1 cellular context compared by ENCODE assay signal in genomic region chr10:4981722-4982471, GRCh38.
TF ChIP-seq lines count a peak whose summit lies in the region.

No MANE protein-coding gene starts in this region.

TF ChIP-seq in HepG2, 621 proteins besides CTCF, POLR2A, EP300 and RAD21 (continued from another document and continues in another):
- TF ChIP-seq POGK (CRISPR knock-in tag; conservative IDR thresholded peaks at IDR 0.05) = peak; percentile 39
- no peak for TF ChIP-seq ZNF580 (CRISPR knock-in tag; IDR thresholded peaks at IDR 0.05; ENCODE audit: borderline replicate concordance, low read depth)
- no peak for TF ChIP-seq GMEB1 (CRISPR knock-in tag; IDR thresholded peaks at IDR 0.05; ENCODE audit: borderline replicate concordance)
- no peak for TF ChIP-seq NFYC (CRISPR knock-in tag; IDR thresholded peaks at IDR 0.05)
- TF ChIP-seq ZNF687 (CRISPR knock-in tag; IDR thresholded peaks at IDR 0.05) = peak; percentile 45; the same call in 1 of the 2 replicates
- peak; percentile 82 for TF ChIP-seq SMC3 (IDR thresholded peaks at IDR 0.05; ENCODE audit: low read length)
- TF ChIP-seq ZNF414 (CRISPR knock-in tag; IDR thresholded peaks at IDR 0.05) = peak; percentile 80; the same call in 1 of the 2 replicates
- no peak for TF ChIP-seq TFDP2 (CRISPR knock-in tag; IDR thresholded peaks at IDR 0.05)
- TF ChIP-seq TGIF2 (CRISPR knock-in tag; IDR thresholded peaks at IDR 0.05) = no peak
- peak; percentile 67; the same call in 1 of the 2 replicates for TF ChIP-seq SALL2 (CRISPR knock-in tag; IDR thresholded peaks at IDR 0.05)
- TF ChIP-seq ZNF558 (CRISPR knock-in tag; IDR thresholded peaks at IDR 0.05; ENCODE audit: borderline replicate concordance) = no peak; the same call in 1 of the 2 replicates
- TF ChIP-seq JUN (CRISPR knock-in tag; IDR thresholded peaks at IDR 0.05) = no peak
- TF ChIP-seq TERF1 (CRISPR knock-in tag; IDR thresholded peaks at IDR 0.05) = no peak
- TF ChIP-seq DNMT1 (CRISPR knock-in tag; IDR thresholded peaks at IDR 0.05) = no peak
- no peak for TF ChIP-seq SCMH1 (CRISPR knock-in tag; IDR thresholded peaks at IDR 0.05; ENCODE audit: borderline replicate concordance)
- TF ChIP-seq ZNF12 (CRISPR knock-in tag; IDR thresholded peaks at IDR 0.05) = no peak
- TF ChIP-seq ZNF768 (CRISPR knock-in tag; IDR thresholded peaks at IDR 0.05) = no peak
- no peak for TF ChIP-seq ZNF441 (CRISPR knock-in tag; IDR thresholded peaks at IDR 0.05; ENCODE audit: borderline replicate concordance)
- TF ChIP-seq CEBPB (IDR thresholded peaks at IDR 0.05; ENCODE audit: borderline replicate concordance, low read depth, low read length) = no peak
- no peak for TF ChIP-seq ZKSCAN1 (IDR thresholded peaks at IDR 0.05; ENCODE audit: low read length)
- TF ChIP-seq TSC22D2 (CRISPR knock-in tag; IDR thresholded peaks at IDR 0.05; ENCODE audit: borderline replicate concordance) = 0 out of 2 replicates have a peak, but pooled peaks have one; percentile 67
- TF ChIP-seq ZNF160 (CRISPR knock-in tag; IDR thresholded peaks at IDR 0.05) = peak; percentile 42; the same call in 1 of the 2 replicates
- no peak for TF ChIP-seq ZSCAN9 (CRISPR knock-in tag; IDR thresholded peaks at IDR 0.05; ENCODE audit: borderline replicate concordance)
- no peak for TF ChIP-seq PAX8 (CRISPR knock-in tag; IDR thresholded peaks at IDR 0.05; ENCODE audit: borderline replicate concordance)
- no peak for TF ChIP-seq ZNF20 (CRISPR knock-in tag; IDR thresholded peaks at IDR 0.05)
- TF ChIP-seq U2AF2 (IDR thresholded peaks at IDR 0.05; ENCODE audit: low read depth, low read length) = no peak
- no peak for TF ChIP-seq SRSF9 (IDR thresholded peaks at IDR 0.05; ENCODE audit: borderline replicate concordance, insufficient read depth, low read depth, low read length, poor library complexity, severe bottlenecking)
- 0 out of 2 replicates have a peak, but pooled peaks have one; percentile 49 for TF ChIP-seq ZBTB39 (CRISPR knock-in tag; IDR thresholded peaks at IDR 0.05)
- TF ChIP-seq MEF2D (CRISPR knock-in tag; IDR thresholded peaks at IDR 0.05) = peak; percentile 54
- TF ChIP-seq SNAPC2 (CRISPR knock-in tag; IDR thresholded peaks at IDR 0.05) = 0 out of 2 replicates have a peak, but pooled peaks have one; percentile 58
- TF ChIP-seq ZBTB49 (CRISPR knock-in tag; IDR thresholded peaks at IDR 0.05; ENCODE audit: borderline replicate concordance) = no peak
- TF ChIP-seq ZNF331 (CRISPR knock-in tag; IDR thresholded peaks at IDR 0.05) = peak; percentile 25; the same call in 1 of the 2 replicates
- peak; percentile 39; the same call in 1 of the 2 replicates for TF ChIP-seq ARNTL (CRISPR knock-in tag; IDR thresholded peaks at IDR 0.05)
- TF ChIP-seq ZNF784 (CRISPR knock-in tag; IDR thresholded peaks at IDR 0.05; ENCODE audit: borderline replicate concordance) = no peak
- TF ChIP-seq ARID3A (IDR thresholded peaks at IDR 0.05; ENCODE audit: low read depth, low read length) = no peak
- TF ChIP-seq RFX5 (IDR thresholded peaks at IDR 0.05; ENCODE audit: low read depth, low read length) = no peak
- no peak for TF ChIP-seq ZNF251 (CRISPR knock-in tag; IDR thresholded peaks at IDR 0.05)
- no peak for TF ChIP-seq WIZ (CRISPR knock-in tag; IDR thresholded peaks at IDR 0.05)
- no peak for TF ChIP-seq JARID2 (CRISPR knock-in tag; IDR thresholded peaks at IDR 0.05; ENCODE audit: insufficient replicate concordance)
- no peak for TF ChIP-seq CENPT (CRISPR knock-in tag; IDR thresholded peaks at IDR 0.05; ENCODE audit: low read depth)
- no peak for TF ChIP-seq ZNF512 (CRISPR knock-in tag; IDR thresholded peaks at IDR 0.05)
